34 cellular contexts compared by ENCODE assay signal in genomic region chr15:24718289-24719082, GRCh38. TPM values are rescaled to one million over a fixed set of nuclear protein-coding genes. Genes with fewer than 3 reads are reported as not detected.
"Had no signal": no experiment of that assay in that cellular context is flagged by ENCODE, and none has a peak within 500 bp of the region (broad histone marks: within the 10 kb centered on the region; RNA-seq: fewer than 3 reads in every experiment).

No MANE protein-coding gene starts in this region.

- H3K4me1 ChIP-seq: esophagus squamous epithelium, gastroesophageal sphincter, heart right ventricle had no signal

- H3K36me3 ChIP-seq: brain microvascular endothelial cell, esophagus squamous epithelium, gastroesophageal sphincter, heart right ventricle had no signal

- DNase-seq: activated CD4-positive, alpha-beta T cell treated with anti-CD3 and anti-CD28 coated beads for 1 hour; activated CD4-positive, alpha-beta T cell treated with anti-CD3 and anti-CD28 coated beads for 4 hours; activated CD4-positive, alpha-beta T cell treated with anti-CD3 and anti-CD28 coated beads, Interleukin-2, amount 10 ng/mL, durations not matched to agents 7 days and 5 days; activated CD4-positive, alpha-beta T cell treated with anti-CD3 and anti-CD28 coated beads, Interleukin-2, amount 50 U/mL, for 4 hours; activated CD8-positive, alpha-beta memory T cell treated with anti-CD3 and anti-CD28 coated beads for 24 hours; activated CD8-positive, alpha-beta T cell treated with anti-CD3 and anti-CD28 coated beads for 36 hours; activated effector memory CD4-positive, alpha-beta T cell treated with Interleukin-2 at 50 U/mL for 16 hours; activated gamma-delta T cell treated with Interleukin-2 at 50 U/mL for 16 hours; activated naive CD4-positive, alpha-beta T cell treated with anti-CD3 and anti-CD28 coated beads, Interleukin-2, amount 50 U/mL, for 16 hours; activated naive CD4-positive, alpha-beta T cell treated with Interleukin-2 at 50 U/mL for 16 hours; activated T-cell treated with anti-CD3 and anti-CD28 coated beads, Interleukin-2, amount 50 U/mL, for 4 hours; amniotic stem cell; anterior cingulate cortex; brain microvascular endothelial cell; cortex of kidney; dermis blood vessel endothelial cell; effector CD4-positive, alpha-beta T cell; effector memory CD8-positive, alpha-beta T cell; esophagus squamous epithelium; foreskin melanocyte; heart right ventricle; T-helper 2 cell had no signal

- H3K27ac ChIP-seq: brain microvascular endothelial cell, epithelial cell of prostate, esophagus squamous epithelium, gastroesophageal sphincter, heart right ventricle had no signal

- H3K4me3 ChIP-seq: esophagus squamous epithelium, gastroesophageal sphincter, heart right ventricle had no signal

- H3K27me3 ChIP-seq: brain microvascular endothelial cell, esophagus squamous epithelium, gastroesophageal sphincter had no signal

- FAIRE-seq: astrocyte, bronchial epithelial cell, endometrium, endothelial cell of umbilical vein had no signal

RNA-seq across cellular contexts. Expression of gene NPAP1, which starts 42.9 kb away (rescaled TPM):
- total RNA-seq: activated CD4-positive, alpha-beta T cell treated with anti-CD3 and anti-CD28 coated beads, Interleukin-2, amount 10 ng/mL, durations not matched to agents 7 days and 5 days; activated CD8-positive, alpha-beta T cell treated with anti-CD3 and anti-CD28 coated beads for 36 hours; activated T-cell treated with anti-CD3 and anti-CD28 coated beads, Interleukin-2, amount 50 U/mL, for 4 hours; activated T-helper 17 cell treated with anti-CD3 and anti-CD28 coated beads, Interleukin-2, amount 50 U/mL, for 72 hours; astrocyte; bronchial epithelial cell; cardiac septum; dermis blood vessel endothelial cell; endothelial cell of umbilical vein; esophagus squamous epithelium; fibroblast of lung; fibroblast of villous mesenchyme; glomerular endothelial cell; T-helper 1 cell treated with Interleukin-12 subunit alpha and Interleukin-12 subunit beta and Interleukin-4 antibody, amounts not matched to agents 30 ng/mL and 1 ng/mL, for 36 hours had no signal
- polyA plus RNA-seq: endothelial cell of umbilical vein, fibroblast of lung had no signal
